Comparison of ENCODE assay signal across 10 cellular contexts in genomic region chr1:54249798-54250497, GRCh38. TPM values are rescaled to one million over a fixed set of nuclear protein-coding genes. Genes with fewer than 3 reads are reported as not detected.
DNase-seq lines count a peak whose midpoint lies in the region; TF ChIP-seq lines count a peak whose summit lies in the region.
"Had no signal": no experiment of that assay in that cellular context is flagged by ENCODE, and none has a peak within 500 bp of the region (broad histone marks: within the 10 kb centered on the region; RNA-seq: fewer than 3 reads in every experiment).

No MANE protein-coding gene starts in this region.

- no peak for TF ChIP-seq CTCF in esophagus squamous epithelium (IDR thresholded peaks at IDR 0.05)
- TF ChIP-seq CTCF in osteoblast (IDR thresholded peaks at IDR 0.05; ENCODE audit: extremely low read depth, low read depth, low read length), result no peak

- no peak for TF ChIP-seq POLR2A in esophagus squamous epithelium (IDR thresholded peaks at IDR 0.05)

- peaks cover 0 to 20% (median 0%) of the 10 kb centered on the region in 3 donors for H3K4me1 ChIP-seq in esophagus squamous epithelium
- H3K4me1 ChIP-seq in osteoblast (ENCODE audit: insufficient read depth, low read length), result peaks cover 29% of the 10 kb centered on the region

- WGBS in esophagus squamous epithelium, 2 donors, result 55 to 76% methylated on average over 9 to 10 of the region's 10 CpGs

- H3K4me3 ChIP-seq in esophagus squamous epithelium (no peak overlapping the region), osteoblast (ENCODE audit: insufficient read depth, low read length) (peak overlapping the region; percentile 38)

- peaks cover 3% of the 10 kb centered on the region for H4K20me1 ChIP-seq in osteoblast (ENCODE audit: insufficient read depth, low read length)

- H3K4me2 ChIP-seq in osteoblast (ENCODE audit: insufficient read depth, low read length), result peak overlapping the region; percentile 50

- H3K27ac Mint-ChIP-seq in immature natural killer cell, result peak overlapping the region in 2 of 6 donors; percentile 30 to 69

- H2AFZ ChIP-seq in osteoblast (ENCODE audit: low read length), result peak overlapping the region; percentile 76

- no peak overlapping the region for H3K4me3 Mint-ChIP-seq in immature natural killer cell

- peaks cover 0 to 6% (median 3%) of the 10 kb centered on the region in 3 donors for H3K36me3 Mint-ChIP-seq in immature natural killer cell

- H3K27ac ChIP-seq in esophagus squamous epithelium, result peak overlapping the region in 3 of 4 donors; percentile 54 to 79 (median 57)
- peak overlapping the region; percentile 83 for H3K27ac ChIP-seq in osteoblast (ENCODE audit: low read depth, low read length)

- no peaks in the 10 kb centered on the region for H3K9me3 Mint-ChIP-seq in immature natural killer cell

- H3K79me2 ChIP-seq in osteoblast (ENCODE audit: insufficient read depth, low read length), result no peaks in the 10 kb centered on the region

- H3K27me3 ChIP-seq in esophagus squamous epithelium (no peaks in the 10 kb centered on the region), osteoblast (ENCODE audit: insufficient read depth, low read length) (no peaks in the 10 kb centered on the region)

- H3K4me1 Mint-ChIP-seq in immature natural killer cell, result peaks cover 28 to 30% of the 10 kb centered on the region in 2 donors

- H3K36me3 ChIP-seq in esophagus squamous epithelium, result peaks cover 16 to 77% (median 18%) of the 10 kb centered on the region in 3 donors
- H3K36me3 ChIP-seq in osteoblast (ENCODE audit: insufficient read depth, low read length), result peaks cover 7% of the 10 kb centered on the region

- intact Hi-C loops in esophagus squamous epithelium (cut with DNase I), result no loop called here

- H3K27me3 Mint-ChIP-seq in immature natural killer cell (ENCODE audit: low read depth in 3 of 3), result peaks cover 2 to 19% (median 9%) of the 10 kb centered on the region in 3 donors

- no peaks in the 10 kb centered on the region for H3K9me3 ChIP-seq in esophagus squamous epithelium
- H3K9me3 ChIP-seq in osteoblast (ENCODE audit: low read depth, low read length), result no peaks in the 10 kb centered on the region

- DNase-seq in EH (ENCODE audit: low read depth) (peak; percentile 78), M059J (ENCODE audit: low read depth) (peak; percentile 75), esophagus squamous epithelium (lab: John Stamatoyannopoulos, UW) (no peak), osteoblast (ENCODE audit: insufficient read length, low spot score, missing footprints) (peak; percentile 99), Ammon's horn (ENCODE audit: low spot score) (no peak), immature natural killer cell (no peak), NCI-H146 (lab: John Stamatoyannopoulos, UW) (no peak), NCI-H2171 treated with DMSO at 0.1 percent for 48 hours (lab: John Stamatoyannopoulos, UW) (no peak)
- DNase-seq: activated CD8-positive, alpha-beta memory T cell treated with anti-CD3 and anti-CD28 coated beads for 24 hours; NCI-H510A treated with DMSO at 0.1 percent for 48 hours had no signal

RNA-seq across cellular contexts. Expression of gene MRPL37, which starts 50.0 kb away (rescaled TPM):
- 156 and 184 TPM in 2 replicates for total RNA-seq in M059J (2014; rRNA removed; shearing (Covaris generic))
- 100 to 1,000 TPM in 1 of 4 donors, 10 to 100 TPM in 3; 63.1 to 101 (median 79.3) TPM for total RNA-seq in esophagus squamous epithelium
- total RNA-seq in osteoblast, result 88.7 and 96.7 TPM in 2 replicates
- polyA plus RNA-seq in immature natural killer cell, result 10 to 100 TPM; 47.4 to 77.5 (median 52.3) TPM

RNA-seq across cellular contexts. Expression of gene CYB5RL, which starts 50.1 kb away (rescaled TPM):
- total RNA-seq in M059J (2014; rRNA removed; shearing (Covaris generic)), result 4.5 and 6.5 TPM in 2 replicates
- total RNA-seq in esophagus squamous epithelium (1 to 10 TPM; 2.2 to 4.7 (median 3.0) TPM), osteoblast (10.3 and 11.6 TPM in 2 replicates)
- polyA plus RNA-seq in immature natural killer cell, result 1 to 10 TPM; 1.5 to 3.6 (median 3.3) TPM

Comparison
In these comparisons a context has a peak if more than half of its experiments do, and no peak if none do; other contexts are left out.
1. DNase-seq: peak in EH (single experiment), M059J (single experiment) and osteoblast (single experiment); none in esophagus squamous epithelium (single experiment), Ammon's horn (single experiment), immature natural killer cell (0 of 3), NCI-H146 (single experiment) and NCI-H2171 treated with DMSO at 0.1 percent for 48 hours (single experiment).